1 cellular context compared by ENCODE assay signal in the genomic region with DNA sequence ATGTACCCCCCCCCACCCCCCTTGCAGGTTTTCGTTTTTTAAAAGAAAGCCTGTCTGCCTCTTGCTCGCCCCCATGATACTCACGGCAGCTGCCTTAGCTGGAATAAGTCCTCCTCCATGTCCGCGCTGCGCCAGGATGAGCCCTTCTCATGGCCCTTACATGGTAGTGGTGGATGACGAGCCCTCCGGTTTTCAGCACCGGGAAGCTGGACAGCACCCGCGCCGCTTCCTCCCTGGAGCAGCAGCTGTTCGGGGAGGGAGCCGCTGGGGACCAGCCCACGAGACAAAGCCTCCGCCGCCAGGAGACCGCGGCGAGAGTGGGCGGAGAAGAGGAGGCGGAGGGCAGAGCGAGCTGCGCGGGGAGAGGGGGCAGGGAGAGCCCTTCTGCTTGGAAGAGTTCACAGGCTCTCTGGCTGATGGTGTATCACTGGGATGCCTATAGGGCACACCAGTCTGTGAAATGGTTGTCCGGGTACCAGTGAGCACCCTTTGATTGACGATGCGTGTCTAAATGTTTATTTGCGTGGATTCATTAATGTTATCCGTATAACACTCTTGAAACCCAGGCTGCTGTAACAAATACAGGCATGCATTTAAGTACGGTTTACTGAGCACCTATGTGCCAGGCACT.
TF ChIP-seq lines count a peak whose summit lies in the region.

SVOP (minus strand) TSS at position 319 of the 631 bp plus-strand sequence; CDS start at position 119, 200 bp downstream.

TF ChIP-seq in HCT116, 20 proteins besides CTCF, POLR2A, EP300 and RAD21 (continued from another document):
- TF ChIP-seq, protein P1, sequence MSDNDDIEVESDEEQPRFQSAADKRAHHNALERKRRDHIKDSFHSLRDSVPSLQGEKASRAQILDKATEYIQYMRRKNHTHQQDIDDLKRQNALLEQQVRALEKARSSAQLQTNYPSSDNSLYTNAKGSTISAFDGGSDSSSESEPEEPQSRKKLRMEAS (IDR thresholded peaks at IDR 0.05), result 0 out of 2 replicates have a peak, but pooled peaks have one; percentile 10
- TF ChIP-seq REST (IDR thresholded peaks at IDR 0.05; ENCODE audit: low read depth) (peak; percentile 100), CEBPB (IDR thresholded peaks at IDR 0.05; ENCODE audit: low read depth) (no peak), SIN3A (IDR thresholded peaks at IDR 0.05; ENCODE audit: low read depth) (peak; percentile 62), ZNF274 (IDR thresholded peaks at IDR 0.05; ENCODE audit: low read depth, low read length) (no peak)
